In the genomic region with DNA sequence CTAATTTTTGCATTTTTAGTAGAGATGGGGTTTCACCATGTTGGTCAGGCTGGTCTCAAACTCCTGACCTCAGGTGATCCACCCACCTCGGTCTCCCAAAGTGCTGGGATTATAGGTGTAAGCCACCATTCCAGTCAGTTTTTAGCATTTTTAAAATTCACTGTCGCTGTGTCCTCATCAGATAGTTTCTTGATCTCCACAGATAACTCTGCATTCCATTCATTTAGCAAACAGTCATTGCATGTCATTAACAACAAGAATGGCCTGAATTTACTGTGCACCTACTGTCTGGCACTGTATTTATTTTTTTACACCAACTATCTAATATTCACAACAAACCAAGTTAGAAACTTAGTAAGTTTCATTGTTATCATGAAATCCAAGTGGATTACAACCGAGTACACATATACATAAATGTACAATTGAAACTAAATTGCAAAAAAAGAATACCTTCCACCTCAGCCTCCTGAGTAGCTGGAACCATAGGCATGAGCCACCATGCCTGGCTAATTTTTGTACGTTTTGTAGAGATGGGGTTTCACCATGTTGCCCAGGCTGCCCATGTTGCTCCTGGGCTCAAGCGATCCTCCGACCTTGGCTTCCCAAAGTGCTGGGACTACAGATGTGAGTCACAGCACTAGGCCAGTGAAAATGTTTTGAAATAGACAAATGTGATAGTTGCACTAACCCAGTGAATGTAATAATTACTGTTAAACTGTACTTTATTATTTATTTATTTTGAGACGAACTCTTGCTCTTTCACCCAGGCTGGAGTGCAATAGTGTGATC, we compare ENCODE assay signal across 15 cellular contexts.
"Had no signal": no experiment of that assay in that cellular context is flagged by ENCODE, and none has a peak within 500 bp of the region (broad histone marks: within the 10 kb centered on the region; RNA-seq: fewer than 3 reads in every experiment).

No MANE protein-coding gene starts in this region.

- H3K27ac ChIP-seq: coronary artery, lower lobe of right lung, pancreas, suprapubic skin, transverse colon, vagina had no signal

- H3K4me3 Mint-ChIP-seq: effector memory CD8-positive, alpha-beta T cell; natural killer cell; stimulated activated naive B cell treated with anti-CD40 and anti-IgM and Interleukin-4, amounts not matched to agents 10 μg/mL and 1 μg/mL and 100 μg/mL, for 72 hours; stimulated activated naive CD8-positive, alpha-beta T cell treated with anti-CD3 and anti-CD28 coated beads, Interleukin-15, Interleukin-2, amounts not matched to agents 100 ng/mL and 50 ng/mL, for 24 hours had no signal

- ATAC-seq: effector memory CD8-positive, alpha-beta T cell; left ventricle myocardium superior; lower lobe of right lung; natural killer cell; pancreas; sciatic nerve; stimulated activated naive B cell treated with anti-CD40 and anti-IgM and Interleukin-4, amounts not matched to agents 10 μg/mL and 1 μg/mL and 100 μg/mL, for 72 hours had no signal

- H3K27me3 ChIP-seq: pancreas, suprapubic skin, transverse colon, vagina had no signal

- DNase-seq: dermis blood vessel endothelial cell; effector memory CD8-positive, alpha-beta T cell; left ventricle myocardium superior; lower lobe of right lung; natural killer cell; occipital lobe; pancreas; stimulated activated CD4-positive, alpha-beta T cell treated with anti-CD3 and anti-CD28 coated beads, Interleukin-4, amount 100 ng/mL, for 4 hours; stimulated activated naive B cell treated with anti-CD40 and anti-IgM and Interleukin-4, amounts not matched to agents 10 μg/mL and 1 μg/mL and 100 μg/mL, for 72 hours; transverse colon had no signal

- H3K36me3 Mint-ChIP-seq: natural killer cell had no signal

- H3K9me3 ChIP-seq: lower lobe of right lung, pancreas, suprapubic skin, transverse colon, vagina had no signal

- H3K27ac Mint-ChIP-seq: effector memory CD8-positive, alpha-beta T cell; natural killer cell; stimulated activated naive B cell treated with anti-CD40 and anti-IgM and Interleukin-4, amounts not matched to agents 10 μg/mL and 1 μg/mL and 100 μg/mL, for 72 hours; stimulated activated naive CD8-positive, alpha-beta T cell treated with anti-CD3 and anti-CD28 coated beads, Interleukin-15, Interleukin-2, amounts not matched to agents 100 ng/mL and 50 ng/mL, for 24 hours had no signal

- H3K4me3 ChIP-seq: coronary artery, lower lobe of right lung, pancreas, suprapubic skin, transverse colon, vagina had no signal

- H3K27me3 Mint-ChIP-seq: effector memory CD8-positive, alpha-beta T cell; stimulated activated naive B cell treated with anti-CD40 and anti-IgM and Interleukin-4, amounts not matched to agents 10 μg/mL and 1 μg/mL and 100 μg/mL, for 72 hours; stimulated activated naive CD8-positive, alpha-beta T cell treated with anti-CD3 and anti-CD28 coated beads, Interleukin-15, Interleukin-2, amounts not matched to agents 100 ng/mL and 50 ng/mL, for 24 hours had no signal

- H3K9me3 Mint-ChIP-seq: effector memory CD8-positive, alpha-beta T cell; natural killer cell had no signal

- H3K36me3 ChIP-seq: pancreas had no signal
